Comparison of ENCODE assay signal across 16 cellular contexts in the genomic region with DNA sequence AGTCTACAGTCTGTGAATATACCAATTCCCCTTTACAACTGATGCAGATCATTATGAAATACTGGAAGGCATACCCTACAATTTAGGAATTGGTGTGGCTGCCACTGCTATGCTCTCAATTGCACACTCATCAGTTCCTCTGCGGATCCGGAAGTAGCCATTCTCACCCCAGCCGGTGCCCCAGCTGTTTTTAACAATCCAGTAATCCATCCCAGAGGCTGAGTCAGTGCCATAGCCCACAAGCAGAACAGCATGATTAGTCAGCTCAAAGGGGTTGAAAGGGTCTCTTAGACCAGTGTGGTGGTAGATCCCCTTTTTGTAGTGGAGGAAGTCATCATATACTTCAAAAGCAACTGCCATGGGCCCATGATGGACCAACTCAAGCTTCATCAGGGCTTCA. TPM values are rescaled to one million over a fixed set of nuclear protein-coding genes. Genes with fewer than 3 reads are reported as not detected.
DNase-seq lines count a peak whose midpoint lies in the region; ATAC-seq and TF ChIP-seq lines count a peak whose summit lies in the region.
"Had no signal": no experiment of that assay in that cellular context is flagged by ENCODE, and none has a peak within 500 bp of the region (broad histone marks: within the 10 kb centered on the region; RNA-seq: fewer than 3 reads in every experiment).

No MANE protein-coding gene starts in this region.

- no peaks in the 10 kb centered on the region for H3K27me3 Mint-ChIP-seq in HFFc6 (ENCODE audit: insufficient read depth)
- H3K27me3 Mint-ChIP-seq in activated CD4-positive, alpha-beta memory T cell treated with anti-CD3 and anti-CD28 coated beads for 36 hours, result no peaks in the 10 kb centered on the region
- H3K27me3 Mint-ChIP-seq: activated B cell treated with CpG ODN at 0.5 μM for 24 hours; activated CD8-positive, alpha-beta memory T cell treated with anti-CD3 and anti-CD28 coated beads, Interleukin-2, amount 10 ng/mL, durations not matched to agents 7 days and 5 days had no signal

- ATAC-seq in SK-N-SH treated with all-trans-retinoic acid at 6 μM for 48 hours, result no peak
- ATAC-seq: activated CD8-positive, alpha-beta memory T cell treated with anti-CD3 and anti-CD28 coated beads, Interleukin-2, amount 10 ng/mL, durations not matched to agents 7 days and 5 days had no signal

- H3K9ac ChIP-seq in adipocyte (ENCODE audit: low read length), result no peak overlapping the region

- DNase-seq in AG09309 (ENCODE audit: low read depth) (peak; percentile 25), HFFc6 (no peak), adipocyte (ENCODE audit: low read depth) (peak; percentile 28), iris pigment epithelial cell (ENCODE audit: low read depth) (peak; percentile 57), NCI-H1048 (lab: John Stamatoyannopoulos, UW) (no peak), NCI-H748 treated with DMSO at 0.1 percent for 48 hours (lab: John Stamatoyannopoulos, UW) (no peak)
- no peak for DNase-seq in activated CD4-positive, alpha-beta memory T cell treated with anti-CD3 and anti-CD28 coated beads for 36 hours
- DNase-seq: activated B cell treated with CpG ODN at 0.5 μM for 24 hours; activated CD8-positive, alpha-beta memory T cell treated with anti-CD3 and anti-CD28 coated beads, Interleukin-2, amount 10 ng/mL, durations not matched to agents 7 days and 5 days; activated gamma-delta T cell treated with Interleukin-2 at 50 U/mL for 16 hours; COR-L47; left cardiac atrium; NCI-H526 treated with DMSO at 0.1 percent for 48 hours; stomach had no signal

- H3K36me3 ChIP-seq in adipocyte (ENCODE audit: control insufficient read depth, insufficient read depth, low read length, severe bottlenecking), result peaks cover 9% of the 10 kb centered on the region
- H3K36me3 ChIP-seq: vagina had no signal

- CTCF ChIA-PET in activated CD4-positive, alpha-beta memory T cell treated with anti-CD3 and anti-CD28 coated beads for 36 hours (lab: Charles Lee), result interaction anchor here (1.0 kb wide), 1 partner anchor 191 kb away, joined by 3 read pairs; no protein-coding TSS in a partner anchor

- H3K9me3 ChIP-seq in adipocyte (ENCODE audit: control insufficient read depth, low read length), result no peaks in the 10 kb centered on the region
- H3K9me3 ChIP-seq: stomach, vagina had no signal

- H3K4me3 Mint-ChIP-seq in HFFc6, result no peak overlapping the region; the same call in 1 of the 2 replicates
- H3K4me3 Mint-ChIP-seq in activated CD4-positive, alpha-beta memory T cell treated with anti-CD3 and anti-CD28 coated beads for 36 hours, result no peak overlapping the region
- H3K4me3 Mint-ChIP-seq: activated B cell treated with CpG ODN at 0.5 μM for 24 hours; activated CD8-positive, alpha-beta memory T cell treated with anti-CD3 and anti-CD28 coated beads, Interleukin-2, amount 10 ng/mL, durations not matched to agents 7 days and 5 days had no signal

- H3K27ac Mint-ChIP-seq in HFFc6, result peak overlapping the region; percentile 58; the same call in 1 of the 2 replicates
- no peak overlapping the region for H3K27ac Mint-ChIP-seq in activated CD4-positive, alpha-beta memory T cell treated with anti-CD3 and anti-CD28 coated beads for 36 hours
- H3K27ac Mint-ChIP-seq: activated B cell treated with CpG ODN at 0.5 μM for 24 hours; activated CD8-positive, alpha-beta memory T cell treated with anti-CD3 and anti-CD28 coated beads, Interleukin-2, amount 10 ng/mL, durations not matched to agents 7 days and 5 days had no signal

- TF ChIP-seq CTCF in AG09309 (IDR thresholded peaks at IDR 0.05; ENCODE audit: control insufficient read depth, insufficient read depth, low read depth, low read length, missing control alignments) (no peak), HFFc6 (IDR thresholded peaks at IDR 0.05) (no peak)

- H3K36me3 Mint-ChIP-seq in HFFc6 (ENCODE audit: low read depth), result peaks cover 18% of the 10 kb centered on the region
- peaks cover 68% of the 10 kb centered on the region for H3K36me3 Mint-ChIP-seq in activated CD4-positive, alpha-beta memory T cell treated with anti-CD3 and anti-CD28 coated beads for 36 hours

- intact Hi-C loops in activated CD4-positive, alpha-beta memory T cell treated with anti-CD3 and anti-CD28 coated beads for 36 hours (cut with micrococcal nuclease), result no loop called here

- H3K4me1 Mint-ChIP-seq in HFFc6 (ENCODE audit: low read depth), result peaks cover 30% of the 10 kb centered on the region
- peaks cover 4% of the 10 kb centered on the region for H3K4me1 Mint-ChIP-seq in activated CD4-positive, alpha-beta memory T cell treated with anti-CD3 and anti-CD28 coated beads for 36 hours (ENCODE audit: low read depth)

- POLR2A ChIA-PET in activated CD4-positive, alpha-beta memory T cell treated with anti-CD3 and anti-CD28 coated beads for 36 hours (lab: Charles Lee), result interaction anchor here (0.6 kb wide), 1 partner anchor 362 kb away, joined by 3 read pairs; no protein-coding TSS in a partner anchor

- H3K4me3 ChIP-seq in AG09309 (ENCODE audit: control insufficient read depth, low read depth, low read length) (no peak overlapping the region), adipocyte (ENCODE audit: low read length) (no peak overlapping the region)
- H3K4me3 ChIP-seq: stomach, vagina had no signal

- H3K27me3 ChIP-seq in adipocyte (replicated peaks; ENCODE audit: control insufficient read depth, insufficient read depth, low read length), result no peaks in the 10 kb centered on the region
- H3K27me3 ChIP-seq: stomach, vagina had no signal

- H3K4me1 ChIP-seq in adipocyte (ENCODE audit: control insufficient read depth, insufficient read depth, low read length), result peaks cover 6% of the 10 kb centered on the region

- no peaks in the 10 kb centered on the region for H3K9me3 Mint-ChIP-seq in HFFc6
- H3K9me3 Mint-ChIP-seq in activated CD4-positive, alpha-beta memory T cell treated with anti-CD3 and anti-CD28 coated beads for 36 hours, result no peaks in the 10 kb centered on the region
- H3K9me3 Mint-ChIP-seq: activated B cell treated with CpG ODN at 0.5 μM for 24 hours had no signal

TF ChIP-seq in SK-N-SH treated with all-trans-retinoic acid at 6 μM for 48 hours, 23 proteins besides CTCF, POLR2A, EP300 and RAD21 (continues in another document):
- TF ChIP-seq ESRRG (CRISPR knock-in tag; IDR thresholded peaks at IDR 0.05) (no peak), OSR1 (CRISPR knock-in tag; IDR thresholded peaks at IDR 0.05) (no peak), ZNF565 (CRISPR knock-in tag; conservative IDR thresholded peaks at IDR 0.05; ENCODE audit: low read depth) (no peak), TOX (CRISPR knock-in tag; IDR thresholded peaks at IDR 0.05; ENCODE audit: borderline replicate concordance) (no peak), GLIS3 (CRISPR knock-in tag; IDR thresholded peaks at IDR 0.05) (no peak), ZNF8 (CRISPR knock-in tag; IDR thresholded peaks at IDR 0.05) (no peak)
- TF ChIP-seq, protein P1, sequence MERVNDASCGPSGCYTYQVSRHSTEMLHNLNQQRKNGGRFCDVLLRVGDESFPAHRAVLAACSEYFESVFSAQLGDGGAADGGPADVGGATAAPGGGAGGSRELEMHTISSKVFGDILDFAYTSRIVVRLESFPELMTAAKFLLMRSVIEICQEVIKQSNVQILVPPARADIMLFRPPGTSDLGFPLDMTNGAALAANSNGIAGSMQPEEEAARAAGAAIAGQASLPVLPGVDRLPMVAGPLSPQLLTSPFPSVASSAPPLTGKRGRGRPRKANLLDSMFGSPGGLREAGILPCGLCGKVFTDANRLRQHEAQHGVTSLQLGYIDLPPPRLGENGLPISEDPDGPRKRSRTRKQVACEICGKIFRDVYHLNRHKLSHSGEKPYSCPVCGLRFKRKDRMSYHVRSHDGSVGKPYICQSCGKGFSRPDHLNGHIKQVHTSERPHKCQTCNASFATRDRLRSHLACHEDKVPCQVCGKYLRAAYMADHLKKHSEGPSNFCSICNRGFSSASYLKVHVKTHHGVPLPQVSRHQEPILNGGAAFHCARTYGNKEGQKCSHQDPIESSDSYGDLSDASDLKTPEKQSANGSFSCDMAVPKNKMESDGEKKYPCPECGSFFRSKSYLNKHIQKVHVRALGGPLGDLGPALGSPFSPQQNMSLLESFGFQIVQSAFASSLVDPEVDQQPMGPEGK (CRISPR knock-in tag; IDR thresholded peaks at IDR 0.05; ENCODE audit: borderline replicate concordance), result no peak
- TF ChIP-seq, protein P2, sequence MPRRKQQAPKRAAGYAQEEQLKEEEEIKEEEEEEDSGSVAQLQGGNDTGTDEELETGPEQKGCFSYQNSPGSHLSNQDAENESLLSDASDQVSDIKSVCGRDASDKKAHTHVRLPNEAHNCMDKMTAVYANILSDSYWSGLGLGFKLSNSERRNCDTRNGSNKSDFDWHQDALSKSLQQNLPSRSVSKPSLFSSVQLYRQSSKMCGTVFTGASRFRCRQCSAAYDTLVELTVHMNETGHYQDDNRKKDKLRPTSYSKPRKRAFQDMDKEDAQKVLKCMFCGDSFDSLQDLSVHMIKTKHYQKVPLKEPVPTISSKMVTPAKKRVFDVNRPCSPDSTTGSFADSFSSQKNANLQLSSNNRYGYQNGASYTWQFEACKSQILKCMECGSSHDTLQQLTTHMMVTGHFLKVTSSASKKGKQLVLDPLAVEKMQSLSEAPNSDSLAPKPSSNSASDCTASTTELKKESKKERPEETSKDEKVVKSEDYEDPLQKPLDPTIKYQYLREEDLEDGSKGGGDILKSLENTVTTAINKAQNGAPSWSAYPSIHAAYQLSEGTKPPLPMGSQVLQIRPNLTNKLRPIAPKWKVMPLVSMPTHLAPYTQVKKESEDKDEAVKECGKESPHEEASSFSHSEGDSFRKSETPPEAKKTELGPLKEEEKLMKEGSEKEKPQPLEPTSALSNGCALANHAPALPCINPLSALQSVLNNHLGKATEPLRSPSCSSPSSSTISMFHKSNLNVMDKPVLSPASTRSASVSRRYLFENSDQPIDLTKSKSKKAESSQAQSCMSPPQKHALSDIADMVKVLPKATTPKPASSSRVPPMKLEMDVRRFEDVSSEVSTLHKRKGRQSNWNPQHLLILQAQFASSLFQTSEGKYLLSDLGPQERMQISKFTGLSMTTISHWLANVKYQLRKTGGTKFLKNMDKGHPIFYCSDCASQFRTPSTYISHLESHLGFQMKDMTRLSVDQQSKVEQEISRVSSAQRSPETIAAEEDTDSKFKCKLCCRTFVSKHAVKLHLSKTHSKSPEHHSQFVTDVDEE (CRISPR knock-in tag; IDR thresholded peaks at IDR 0.05), result no peak

RNA-seq across cellular contexts. Expression of a gene that starts 43.6 kb away (rescaled TPM):
- 100 to 1,000 TPM; 234 to 406 (median 384) TPM for total RNA-seq in HFFc6 (2021; fragmentation: NEBNext Ultra II Directional; extraction: Animal tissue kit (Norgen Biotek cat#: 25700))
- total RNA-seq in activated CD4-positive, alpha-beta memory T cell treated with anti-CD3 and anti-CD28 coated beads for 36 hours, result 10 to 100 TPM; 66.5 to 70.7 TPM

Comparison
In these comparisons a context has a peak if more than half of its experiments do, and no peak if none do; other contexts are left out.
1. DNase-seq: peak in AG09309 (single experiment), adipocyte (single experiment) and iris pigment epithelial cell (single experiment); none in HFFc6 (single experiment), NCI-H1048 (single experiment), activated CD4-positive, alpha-beta memory T cell treated with anti-CD3 and anti-CD28 coated beads for 36 hours (single experiment) and NCI-H748 treated with DMSO at 0.1 percent for 48 hours (single experiment).